ENCODE assay signal across 9 cellular contexts in genomic region chrX:38717871-38718270, GRCh38.
A peak's percentile ranks its signal among the peaks of the same experiment; 100 is the strongest.
DNase-seq lines count a peak whose midpoint lies in the region; ATAC-seq and TF ChIP-seq lines count a peak whose summit lies in the region.
"Had no signal": no experiment of that assay in that cellular context is flagged by ENCODE, and none has a peak within 500 bp of the region (broad histone marks: within the 10 kb centered on the region; RNA-seq: fewer than 3 reads in every experiment).

No MANE protein-coding gene starts in this region.

- no peak overlapping the region; a peak in 1 of 4 replicates for H3K4me3 ChIP-seq in SK-N-SH (ENCODE audit: low read depth in 2 of 2, low read length in 1 of 2)
- H3K4me3 ChIP-seq in CD8-positive, alpha-beta T cell (ENCODE audit: low read depth, low read length) = no peak overlapping the region

- TF ChIP-seq RAD21 in SK-N-SH (IDR thresholded peaks at IDR 0.05; ENCODE audit: low read length) = peak; percentile 44

- intact Hi-C loops in CD14-positive monocyte (cut with micrococcal nuclease) = no loop called here
- intact Hi-C loops in CD8-positive, alpha-beta T cell (cut with DNase I, micrococcal nuclease) = no loop called here

- no peaks in the 10 kb centered on the region for H3K4me1 ChIP-seq in SK-N-SH (ENCODE audit: control insufficient read depth in 1 of 2, insufficient read depth in 2 of 2, low read depth in 1 of 2, low read length in 1 of 2)
- no peaks in the 10 kb centered on the region for H3K4me1 ChIP-seq in CD8-positive, alpha-beta T cell (ENCODE audit: insufficient read depth, low read length)

- H3K9ac ChIP-seq in SK-N-SH = no peak overlapping the region

- no peak for TF ChIP-seq EP300 in SK-N-SH (IDR thresholded peaks at IDR 0.05; ENCODE audit: borderline replicate concordance in 1 of 2, low read depth in 1 of 2, low read length in 1 of 2)

- peaks cover 9% of the 10 kb centered on the region for H3K4me1 Mint-ChIP-seq in CD14-positive monocyte
- H3K4me1 Mint-ChIP-seq in CD8-positive, alpha-beta T cell (ENCODE audit: low read depth) = peaks cover 8% of the 10 kb centered on the region

- POLR2A ChIA-PET in SK-N-SH (lab: Yijun Ruan, JAX) = no interaction called here
- POLR2A ChIA-PET in CD8-positive, alpha-beta T cell (lab: Charles Lee) = no interaction called here

- CTCF ChIA-PET in SK-N-SH (lab: Yijun Ruan, JAX) = interaction anchor here (0.9 to 2.3 kb wide), 6 partner anchors 11 to 434 kb away, joined by 3 to 13 read pairs (median 3); partner anchors contain the start of gene RPGR
- CTCF ChIA-PET in CD8-positive, alpha-beta T cell (lab: Charles Lee) = no interaction called here

- no peaks in the 10 kb centered on the region for H4K20me1 ChIP-seq in SK-N-SH (ENCODE audit: insufficient read depth)

- H3K9me3 Mint-ChIP-seq in CD14-positive monocyte = peaks cover 0 to 3% (median 0%) of the 10 kb centered on the region in 7 donors
- no peaks in the 10 kb centered on the region for H3K9me3 Mint-ChIP-seq in CD8-positive, alpha-beta T cell
- H3K9me3 Mint-ChIP-seq: dendritic cell treated with granulocyte-macrophage colony-stimulating factor and Interleukin-4, amounts not matched to agents 40 ng/mL and 50 ng/mL, for 4 days had no signal

- TF ChIP-seq CTCF in CD14-positive monocyte (IDR thresholded peaks at IDR 0.05) (peak; percentile 68), SK-N-SH (IDR thresholded peaks at IDR 0.05) (peak; percentile 63)
- TF ChIP-seq CTCF in CD8-positive, alpha-beta T cell (IDR thresholded peaks at IDR 0.05) = no peak

- no peak overlapping the region for H2AFZ ChIP-seq in SK-N-SH (ENCODE audit: low read depth)

- ATAC-seq in GM18502 (IDR thresholded peaks at IDR 0.05; ENCODE audit: poor library complexity, unreplicated experiment) (no peak), GM21423 (IDR thresholded peaks at IDR 0.05; ENCODE audit: unreplicated experiment) (no peak)
- no peak for ATAC-seq in CD8-positive, alpha-beta T cell

- WGBS in SK-N-SH (ENCODE audit: low lambda C conversion rate) = 21% methylated on average over 1 of the region's 1 CpG

- H3K27ac ChIP-seq in SK-N-SH (ENCODE audit: low read depth in 2 of 2, low read length in 1 of 2) = no peak overlapping the region
- H3K27ac ChIP-seq in CD8-positive, alpha-beta T cell (ENCODE audit: low read depth, low read length) = no peak overlapping the region

- H3K27me3 Mint-ChIP-seq in CD14-positive monocyte (ENCODE audit: low read depth in 3 of 3) = peaks cover 0 to 4% (median 0%) of the 10 kb centered on the region in 3 donors
- H3K27me3 Mint-ChIP-seq in CD8-positive, alpha-beta T cell (ENCODE audit: low read depth) = peaks cover 2% of the 10 kb centered on the region
- H3K27me3 Mint-ChIP-seq: dendritic cell treated with granulocyte-macrophage colony-stimulating factor and Interleukin-4, amounts not matched to agents 40 ng/mL and 50 ng/mL, for 4 days had no signal

- no peak overlapping the region for H3K4me2 ChIP-seq in SK-N-SH

- H3K27ac Mint-ChIP-seq in CD14-positive monocyte = peak overlapping the region in 1 of 7 donors; percentile 24
- H3K27ac Mint-ChIP-seq in CD8-positive, alpha-beta T cell = no peak overlapping the region
- H3K27ac Mint-ChIP-seq: dendritic cell treated with granulocyte-macrophage colony-stimulating factor and Interleukin-4, amounts not matched to agents 40 ng/mL and 50 ng/mL, for 4 days had no signal

- DNase-seq in CD14-positive monocyte (ENCODE audit: low spot score) (no peak), H4 (ENCODE audit: low spot score) (peak; percentile 28), SK-N-SH (peak; percentile 32), iris pigment epithelial cell (ENCODE audit: low read depth) (peak; percentile 35), NCI-H2081 treated with DMSO at 0.1 percent for 48 hours (lab: John Stamatoyannopoulos, UW) (no peak)
- DNase-seq in CD8-positive, alpha-beta T cell = no peak

- H3F3A ChIP-seq in SK-N-SH (replicated peaks; ENCODE audit: insufficient read depth) = no peaks in the 10 kb centered on the region

- H3K36me3 Mint-ChIP-seq in CD14-positive monocyte = no peaks in the 10 kb centered on the region
- H3K36me3 Mint-ChIP-seq in CD8-positive, alpha-beta T cell = no peaks in the 10 kb centered on the region

- no peaks in the 10 kb centered on the region for H3K36me3 ChIP-seq in SK-N-SH (replicated peaks in 1 of 2; ENCODE audit: control insufficient read depth in 1 of 2, insufficient read depth in 2 of 2, low read length in 1 of 2)
- H3K36me3 ChIP-seq in CD8-positive, alpha-beta T cell (ENCODE audit: insufficient read depth, low read length) = no peaks in the 10 kb centered on the region

- H3K9me2 ChIP-seq in SK-N-SH = no peaks in the 10 kb centered on the region

- H3K79me2 ChIP-seq in SK-N-SH (ENCODE audit: insufficient read depth) = no peaks in the 10 kb centered on the region

- no peaks in the 10 kb centered on the region for H3K27me3 ChIP-seq in SK-N-SH (ENCODE audit: insufficient read depth)
- no peaks in the 10 kb centered on the region for H3K27me3 ChIP-seq in CD8-positive, alpha-beta T cell (ENCODE audit: insufficient read depth, low read length)

- no peak overlapping the region for H3K4me3 Mint-ChIP-seq in CD14-positive monocyte
- no peak overlapping the region for H3K4me3 Mint-ChIP-seq in CD8-positive, alpha-beta T cell
- H3K4me3 Mint-ChIP-seq: dendritic cell treated with granulocyte-macrophage colony-stimulating factor and Interleukin-4, amounts not matched to agents 40 ng/mL and 50 ng/mL, for 4 days had no signal

- H3K9me3 ChIP-seq in SK-N-SH = no peaks in the 10 kb centered on the region
- H3K9me3 ChIP-seq in CD8-positive, alpha-beta T cell (ENCODE audit: low read length) = no peaks in the 10 kb centered on the region

TF ChIP-seq in SK-N-SH, 30 proteins besides CTCF, POLR2A, EP300 and RAD21:
- peak; percentile 15; the same call in 1 of the 2 replicates for TF ChIP-seq SMC3 (IDR thresholded peaks at IDR 0.05; ENCODE audit: low read depth, low read length)
- TF ChIP-seq POLR2AphosphoS5 (IDR thresholded peaks at IDR 0.05; ENCODE audit: low read depth, low read length) = no peak
- no peak for TF ChIP-seq MAX (IDR thresholded peaks at IDR 0.05; ENCODE audit: low read depth)
- TF ChIP-seq TCF12 (IDR thresholded peaks at IDR 0.05) = no peak
- no peak for TF ChIP-seq RXRA (IDR thresholded peaks at IDR 0.05; ENCODE audit: borderline replicate concordance, low read depth)

Comparison
In these comparisons a context has a peak if more than half of its experiments do, and no peak if none do; other contexts are left out.
1. DNase-seq: peak in H4 (single experiment), SK-N-SH (single experiment) and iris pigment epithelial cell (single experiment); none in CD14-positive monocyte (single experiment), CD8-positive, alpha-beta T cell (0 of 7) and NCI-H2081 treated with DMSO at 0.1 percent for 48 hours (single experiment).